8 cellular contexts compared by ENCODE assay signal in the genomic region with DNA sequence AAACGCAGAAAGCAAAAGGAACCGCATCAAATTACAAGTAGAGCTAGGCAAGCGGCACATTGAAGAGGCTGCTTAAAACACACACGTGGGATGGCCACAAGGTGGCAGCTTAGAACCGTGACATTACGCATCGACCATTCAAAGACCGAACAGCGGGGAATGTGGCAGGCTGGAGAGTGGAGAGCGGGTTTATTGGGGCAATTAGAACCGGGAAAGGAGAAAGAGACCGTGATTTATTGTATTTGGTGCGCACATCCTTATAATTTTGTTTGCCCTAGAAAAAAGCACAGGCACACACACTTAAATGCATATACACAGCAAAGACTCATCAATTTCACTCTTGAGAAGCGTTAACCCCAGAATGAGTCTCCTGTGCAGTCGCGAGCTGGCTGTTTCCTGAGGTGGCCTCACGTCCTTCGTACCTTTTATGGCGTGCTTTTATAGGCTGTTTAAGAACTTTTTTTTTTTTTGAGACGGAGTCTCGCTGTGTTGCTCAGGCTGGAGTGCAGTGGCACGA. TPM values are rescaled to one million over a fixed set of nuclear protein-coding genes. Genes with fewer than 3 reads are reported as not detected.
DNase-seq lines count a peak whose midpoint lies in the region; ATAC-seq, FAIRE-seq and TF ChIP-seq lines count a peak whose summit lies in the region.

No MANE protein-coding gene starts in this region.

- peak overlapping the region; percentile 46 to 77 for H3K4me3 ChIP-seq in kidney (ENCODE audit: low read length in 2 of 2)

- peaks cover 3% of the 10 kb centered on the region for H3K9me3 Mint-ChIP-seq in activated B cell treated with CpG ODN at 0.5 μM for 24 hours

- no peaks in the 10 kb centered on the region for H3K36me3 ChIP-seq in kidney (ENCODE audit: control insufficient read depth in 1 of 2, insufficient read depth in 2 of 2, low read length in 2 of 2)

- no peaks in the 10 kb centered on the region for H3K9me3 ChIP-seq in kidney (ENCODE audit: control insufficient read depth in 1 of 2, low read length in 2 of 2)

- peaks cover 7% of the 10 kb centered on the region for H3K27me3 Mint-ChIP-seq in activated B cell treated with CpG ODN at 0.5 μM for 24 hours

- CTCF ChIA-PET in activated B cell treated with CpG ODN at 0.5 μM for 24 hours (lab: Charles Lee), result interaction anchor here (0.6 to 6.4 kb wide), 20 partner anchors 8 to 1964 kb away, joined by 3 to 112 read pairs (median 3); partner anchors contain the start of genes GAREM1 and RNF125

- H3K36me3 Mint-ChIP-seq in activated B cell treated with CpG ODN at 0.5 μM for 24 hours (ENCODE audit: low read depth), result no peaks in the 10 kb centered on the region

- no peak overlapping the region for H3K27ac Mint-ChIP-seq in activated B cell treated with CpG ODN at 0.5 μM for 24 hours

- H3K27ac ChIP-seq in kidney (ENCODE audit: low read depth in 2 of 2, low read length in 2 of 2), result no peak overlapping the region

- intact Hi-C loops in activated B cell treated with CpG ODN at 0.5 μM for 24 hours (cut with micrococcal nuclease), result loop anchor here (1.0 to 2.0 kb wide), 3 partner anchors 313 to 773 kb away; partner anchors contain the start of gene GAREM1
- intact Hi-C loops in kidney (cut with DNase I), result loop anchor here (5.0 kb wide), 1 partner anchor 394 kb away; no protein-coding TSS in a partner anchor

- H3K9ac ChIP-seq in kidney (ENCODE audit: low read length in 2 of 2), result peak overlapping the region in 1 of 2 donors; percentile 55

- DNase-seq in AML-193 (lab: John Stamatoyannopoulos, UW), result peak; percentile 59 to 62
- DNase-seq in NCI-H2227 (lab: John Stamatoyannopoulos, UW; ENCODE audit: unreplicated experiment), result peak; percentile 94
- DNase-seq in activated B cell treated with CpG ODN at 0.5 μM for 24 hours, result peak; percentile 33
- DNase-seq in central memory CD4-positive, alpha-beta T cell, result peak; percentile 64
- peak; percentile 77 for DNase-seq in kidney
- DNase-seq in stimulated activated CD4-positive, alpha-beta T cell treated with anti-CD3 and anti-CD28 coated beads, Interleukin-1b, Interleukin-23, amount 100 ng/mL, for 4 hours (ENCODE audit: low read depth in 2 of 2), result peak; percentile 38 to 59

- peaks cover 8% of the 10 kb centered on the region for H3K4me1 Mint-ChIP-seq in activated B cell treated with CpG ODN at 0.5 μM for 24 hours

- H3K4me1 ChIP-seq in kidney (ENCODE audit: control insufficient read depth in 1 of 2, insufficient read depth in 1 of 2, low read depth in 1 of 2, low read length in 2 of 2), result no peaks in the 10 kb centered on the region

- POLR2A ChIA-PET in activated B cell treated with CpG ODN at 0.5 μM for 24 hours (lab: Charles Lee), result no interaction called here

- FAIRE-seq in kidney (lab: Jason Lieb, UNC), result peak; percentile 65

- peak overlapping the region; percentile 21 for H3K4me3 Mint-ChIP-seq in activated B cell treated with CpG ODN at 0.5 μM for 24 hours

- TF ChIP-seq CTCF in activated B cell treated with CpG ODN at 0.5 μM for 24 hours (IDR thresholded peaks at IDR 0.05), result peak; percentile 29
- peak; percentile 96 for TF ChIP-seq CTCF in kidney (IDR thresholded peaks at IDR 0.05; ENCODE audit: borderline replicate concordance, extremely low read depth, insufficient read depth)

- ATAC-seq in GM19025 (IDR thresholded peaks at IDR 0.05; ENCODE audit: low read depth, unreplicated experiment) (peak; percentile 92), HG03280 (IDR thresholded peaks at IDR 0.05; ENCODE audit: unreplicated experiment) (peak; percentile 94), activated B cell treated with CpG ODN at 0.5 μM for 24 hours (ENCODE audit: low read depth) (peak; percentile 90)

RNA-seq across cellular contexts. Expression of gene MEP1B, which starts 31.7 kb away (rescaled TPM):
- total RNA-seq in activated B cell treated with CpG ODN at 0.5 μM for 24 hours, result 0.09 TPM in 1 of 2 replicates, not detected in the other
- not detected for total RNA-seq in kidney
- polyA plus RNA-seq in kidney (ENCODE audit: insufficient read depth, low read depth, low replicate concordance), result not detected

Comparison
In these comparisons a context has a peak if more than half of its experiments do, and no peak if none do; other contexts are left out.
1. DNase-seq: peak in every context shown above with its lines; median percentile 94 in NCI-H2227; 77 in kidney; 64 in central memory CD4-positive, alpha-beta T cell; 60 in AML-193; 48 in stimulated activated CD4-positive, alpha-beta T cell treated with anti-CD3 and anti-CD28 coated beads, Interleukin-1b, Interleukin-23, amount 100 ng/mL, for 4 hours; 33 in activated B cell treated with CpG ODN at 0.5 μM for 24 hours.